2 cellular contexts compared by ENCODE assay signal in genomic region chr10:49033939-49034338, GRCh38.
TF ChIP-seq lines count a peak whose summit lies in the region.

No MANE protein-coding gene starts in this region.

TF ChIP-seq in HEK293, 187 proteins besides CTCF, POLR2A, EP300 and RAD21 (continued from another document):
- TF ChIP-seq, protein P1, sequence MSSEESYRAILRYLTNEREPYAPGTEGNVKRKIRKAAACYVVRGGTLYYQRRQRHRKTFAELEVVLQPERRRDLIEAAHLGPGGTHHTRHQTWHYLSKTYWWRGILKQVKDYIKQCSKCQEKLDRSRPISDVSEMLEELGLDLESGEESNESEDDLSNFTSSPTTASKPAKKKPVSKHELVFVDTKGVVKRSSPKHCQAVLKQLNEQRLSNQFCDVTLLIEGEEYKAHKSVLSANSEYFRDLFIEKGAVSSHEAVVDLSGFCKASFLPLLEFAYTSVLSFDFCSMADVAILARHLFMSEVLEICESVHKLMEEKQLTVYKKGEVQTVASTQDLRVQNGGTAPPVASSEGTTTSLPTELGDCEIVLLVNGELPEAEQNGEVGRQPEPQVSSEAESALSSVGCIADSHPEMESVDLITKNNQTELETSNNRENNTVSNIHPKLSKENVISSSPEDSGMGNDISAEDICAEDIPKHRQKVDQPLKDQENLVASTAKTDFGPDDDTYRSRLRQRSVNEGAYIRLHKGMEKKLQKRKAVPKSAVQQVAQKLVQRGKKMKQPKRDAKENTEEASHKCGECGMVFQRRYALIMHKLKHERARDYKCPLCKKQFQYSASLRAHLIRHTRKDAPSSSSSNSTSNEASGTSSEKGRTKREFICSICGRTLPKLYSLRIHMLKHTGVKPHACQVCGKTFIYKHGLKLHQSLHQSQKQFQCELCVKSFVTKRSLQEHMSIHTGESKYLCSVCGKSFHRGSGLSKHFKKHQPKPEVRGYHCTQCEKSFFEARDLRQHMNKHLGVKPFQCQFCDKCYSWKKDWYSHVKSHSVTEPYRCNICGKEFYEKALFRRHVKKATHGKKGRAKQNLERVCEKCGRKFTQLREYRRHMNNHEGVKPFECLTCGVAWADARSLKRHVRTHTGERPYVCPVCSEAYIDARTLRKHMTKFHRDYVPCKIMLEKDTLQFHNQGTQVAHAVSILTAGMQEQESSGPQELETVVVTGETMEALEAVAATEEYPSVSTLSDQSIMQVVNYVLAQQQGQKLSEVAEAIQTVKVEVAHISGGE (tag by site-specific recombination; conservative IDR thresholded peaks at IDR 0.05; ENCODE audit: low read depth) = no peak

TF ChIP-seq in K562, 482 proteins besides CTCF, POLR2A, EP300 and RAD21 (continued from another document):
- TF ChIP-seq HDAC1 (IDR thresholded peaks at IDR 0.05) = peak in 1 of 2 experiments; percentile 73; a peak in 2 of 4 replicates
- no peak for TF ChIP-seq ZNF695 (CRISPR knock-in tag; IDR thresholded peaks at IDR 0.05)
- TF ChIP-seq NKRF (IDR thresholded peaks at IDR 0.05; ENCODE audit: borderline replicate concordance) = 0 out of 2 replicates have a peak, but pooled peaks have one; percentile 33
- TF ChIP-seq HBP1 (CRISPR knock-in tag; IDR thresholded peaks at IDR 0.05) = 0 out of 2 replicates have a peak, but pooled peaks have one; percentile 35
- TF ChIP-seq EHMT2 (IDR thresholded peaks at IDR 0.05) = peak; percentile 66; the same call in 1 of the 2 replicates
- TF ChIP-seq ATF4 (CRISPR knock-in tag; IDR thresholded peaks at IDR 0.05) = no peak
- TF ChIP-seq TSC22D4 (tag; IDR thresholded peaks at IDR 0.05) = 0 out of 2 replicates have a peak, but pooled peaks have one; percentile 13
- TF ChIP-seq ZNF316 (IDR thresholded peaks at IDR 0.05) = 0 out of 2 replicates have a peak, but pooled peaks have one; percentile 3
- TF ChIP-seq THRB (CRISPR knock-in tag; conservative IDR thresholded peaks at IDR 0.05) = 0 out of 2 replicates have a peak, but pooled peaks have one; percentile 21
- TF ChIP-seq DEAF1 (CRISPR knock-in tag; IDR thresholded peaks at IDR 0.05) = no peak
- TF ChIP-seq ATF1 (CRISPR knock-in tag; IDR thresholded peaks at IDR 0.05) = no peak
- TF ChIP-seq ATF1 (tag; IDR thresholded peaks at IDR 0.05) = peak; percentile 61
